ENCODE assay signal across 29 cellular contexts in the genomic region with DNA sequence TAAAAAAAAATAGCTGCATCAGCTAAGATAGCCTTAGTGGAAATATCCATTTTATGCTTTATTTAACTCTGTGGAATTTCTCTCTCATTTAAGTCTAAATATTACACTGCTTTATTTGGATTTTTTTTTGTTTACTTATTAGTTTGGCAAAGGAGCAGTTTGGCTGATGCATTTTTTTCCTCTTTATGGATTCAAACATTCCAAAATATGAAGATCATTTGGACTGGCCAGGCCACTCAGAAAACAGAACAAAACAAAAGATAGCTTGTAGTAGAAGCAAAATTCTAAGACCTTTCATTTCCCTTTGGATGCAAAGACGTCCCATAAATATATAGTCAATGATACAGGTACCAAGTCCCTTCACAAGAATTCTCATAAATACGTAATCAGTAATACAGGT.
"Had no signal": no experiment of that assay in that cellular context is flagged by ENCODE, and none has a peak within 500 bp of the region (broad histone marks: within the 10 kb centered on the region; RNA-seq: fewer than 3 reads in every experiment).

No MANE protein-coding gene starts in this region.

- FAIRE-seq: small intestine had no signal

- H3K27ac ChIP-seq: ovary, parathyroid adenoma, psoas muscle, right lobe of liver, sigmoid colon, thoracic aorta, thyroid gland, tibial nerve, upper lobe of left lung, vagina had no signal

- H3K4me3 ChIP-seq: ovary, psoas muscle, right lobe of liver, sigmoid colon, thoracic aorta, thyroid gland, tibial nerve, upper lobe of left lung, vagina had no signal

- H3K9me3 ChIP-seq: ovary, psoas muscle, right lobe of liver, sigmoid colon, thoracic aorta, thyroid gland, tibial nerve, upper lobe of left lung, vagina had no signal

- H3K27me3 ChIP-seq: ovary, right lobe of liver, sigmoid colon, thyroid gland, tibial nerve, upper lobe of left lung, vagina had no signal

- H3K4me3 Mint-ChIP-seq: naive thymus-derived CD8-positive, alpha-beta T cell; natural killer cell treated with Interleukin-12 subunit alpha and Interleukin-12 subunit beta and Interleukin-15 and Interleukin-18, amount 100 ng/mL, for 72 hours; nephron progenitor cell; neural crest cell; stimulated activated memory B cell treated with anti-CD40 and anti-IgM and Interleukin-4, amounts not matched to agents 10 μg/mL and 1 μg/mL and 100 μg/mL, for 72 hours; stimulated activated naive CD8-positive, alpha-beta T cell treated with anti-CD3 and anti-CD28 coated beads, Interleukin-15, amount 100 ng/mL, for 72 hours had no signal

- H3K27ac Mint-ChIP-seq: naive thymus-derived CD8-positive, alpha-beta T cell; natural killer cell treated with Interleukin-12 subunit alpha and Interleukin-12 subunit beta and Interleukin-15 and Interleukin-18, amount 100 ng/mL, for 72 hours; nephron progenitor cell; progenitor cell of endocrine pancreas; stimulated activated memory B cell treated with anti-CD40 and anti-IgM and Interleukin-4, amounts not matched to agents 10 μg/mL and 1 μg/mL and 100 μg/mL, for 72 hours; stimulated activated naive CD8-positive, alpha-beta T cell treated with anti-CD3 and anti-CD28 coated beads, Interleukin-15, amount 100 ng/mL, for 72 hours had no signal

- H3K4me1 ChIP-seq: parathyroid adenoma, psoas muscle, right lobe of liver, thyroid gland, upper lobe of left lung, vagina had no signal

- H3K36me3 Mint-ChIP-seq: naive thymus-derived CD8-positive, alpha-beta T cell; natural killer cell treated with Interleukin-12 subunit alpha and Interleukin-12 subunit beta and Interleukin-15 and Interleukin-18, amount 100 ng/mL, for 72 hours; stimulated activated memory B cell treated with anti-CD40 and anti-IgM and Interleukin-4, amounts not matched to agents 10 μg/mL and 1 μg/mL and 100 μg/mL, for 72 hours had no signal

- H3K36me3 ChIP-seq: ovary, right lobe of liver, sigmoid colon, thoracic aorta, thyroid gland, tibial nerve, upper lobe of left lung, vagina had no signal

- H3K79me2 ChIP-seq: parathyroid adenoma had no signal

- H3K4me1 Mint-ChIP-seq: naive thymus-derived CD8-positive, alpha-beta T cell; nephron progenitor cell; neural crest cell; stimulated activated memory B cell treated with anti-CD40 and anti-IgM and Interleukin-4, amounts not matched to agents 10 μg/mL and 1 μg/mL and 100 μg/mL, for 72 hours; stimulated activated naive CD8-positive, alpha-beta T cell treated with anti-CD3 and anti-CD28 coated beads, Interleukin-15, amount 100 ng/mL, for 72 hours had no signal

- H3K27me3 Mint-ChIP-seq: naive thymus-derived CD8-positive, alpha-beta T cell; natural killer cell treated with Interleukin-12 subunit alpha and Interleukin-12 subunit beta and Interleukin-15 and Interleukin-18, amount 100 ng/mL, for 72 hours; stimulated activated memory B cell treated with anti-CD40 and anti-IgM and Interleukin-4, amounts not matched to agents 10 μg/mL and 1 μg/mL and 100 μg/mL, for 72 hours; stimulated activated naive CD8-positive, alpha-beta T cell treated with anti-CD3 and anti-CD28 coated beads, Interleukin-15, amount 100 ng/mL, for 72 hours had no signal

- ATAC-seq: naive thymus-derived CD8-positive, alpha-beta T cell; natural killer cell treated with Interleukin-12 subunit alpha and Interleukin-12 subunit beta and Interleukin-15 and Interleukin-18, amount 100 ng/mL, for 72 hours; psoas muscle; right cardiac atrium; right lobe of liver; stimulated activated memory B cell treated with anti-CD40 and anti-IgM and Interleukin-4, amounts not matched to agents 10 μg/mL and 1 μg/mL and 100 μg/mL, for 72 hours; stimulated activated naive CD8-positive, alpha-beta T cell treated with anti-CD3 and anti-CD28 coated beads, Interleukin-15, amount 100 ng/mL, for 72 hours; stimulated activated naive CD8-positive, alpha-beta T cell treated with anti-CD3 and anti-CD28 coated beads, Interleukin-15, Interleukin-2, amounts not matched to agents 100 U/mL and 50 U/mL, for 24 hours had no signal

- H2AFZ ChIP-seq: parathyroid adenoma had no signal

- H3K9me3 Mint-ChIP-seq: nephron progenitor cell; neural crest cell; stimulated activated naive CD8-positive, alpha-beta T cell treated with anti-CD3 and anti-CD28 coated beads, Interleukin-15, amount 100 ng/mL, for 72 hours had no signal

- DNase-seq: naive thymus-derived CD8-positive, alpha-beta T cell; nephron progenitor cell; occipital lobe; ovary; posterior cingulate gyrus; psoas muscle; right cardiac atrium; right lobe of liver; sigmoid colon; small intestine; stimulated activated CD4-positive, alpha-beta T cell treated with anti-CD3 and anti-CD28 coated beads, Interleukin-12 subunit alpha, Interleukin-12 subunit beta, amount 100 ng/mL, for 4 hours; stimulated activated CD4-positive, alpha-beta T cell treated with anti-CD3 and anti-CD28 coated beads, Interleukin-1b, Interleukin-23, amount 100 ng/mL, for 48 hours; stimulated activated CD4-positive, alpha-beta T cell treated with anti-CD3 and anti-CD28 coated beads, Interleukin-4, amount 100 ng/mL, for 1 hour; stimulated activated CD4-positive, alpha-beta T cell treated with anti-CD3 and anti-CD28 coated beads, Interleukin-4, amount 100 ng/mL, for 4 hours; stimulated activated CD8-positive, alpha-beta memory T cell treated with anti-CD3 and anti-CD28 coated beads, Interleukin-4, amount 100 ng/mL, for 48 hours; stimulated activated naive CD4-positive, alpha-beta T cell; stimulated activated naive CD8-positive, alpha-beta T cell treated with anti-CD3 and anti-CD28 coated beads, Interleukin-15, amount 100 ng/mL, for 72 hours; stimulated activated naive CD8-positive, alpha-beta T cell treated with anti-CD3 and anti-CD28 coated beads, Interleukin-15, Interleukin-2, amounts not matched to agents 100 U/mL and 50 U/mL, for 24 hours; thyroid gland; trophoblast cell; upper lobe of left lung had no signal
